8 cellular contexts compared by ENCODE assay signal in genomic region chr1:15304708-15305326, GRCh38. TPM values are rescaled to one million over a fixed set of nuclear protein-coding genes. Genes with fewer than 3 reads are reported as not detected.
DNase-seq lines count a peak whose midpoint lies in the region; ATAC-seq and TF ChIP-seq lines count a peak whose summit lies in the region.

No MANE protein-coding gene starts in this region.

- H3K4me3 ChIP-seq in HAP-1 (no peak overlapping the region), OCI-LY3 (ENCODE audit: low read length) (no peak overlapping the region), fibroblast of the aortic adventitia (ENCODE audit: low read depth, low read length) (no peak overlapping the region), thyroid gland (replicated peaks in 1 of 3) (no peak overlapping the region)

- H3K4me1 Mint-ChIP-seq in activated T-cell treated with anti-CD3 and anti-CD28 coated beads, Interleukin-2, amount 50 U/mL, for 24 hours (ENCODE audit: low read depth), result peaks cover 5% of the 10 kb centered on the region
- peaks cover 11% of the 10 kb centered on the region for H3K4me1 Mint-ChIP-seq in osteocyte (ENCODE audit: unreplicated experiment)

- no peaks in the 10 kb centered on the region for H3K9me3 Mint-ChIP-seq in activated T-cell treated with anti-CD3 and anti-CD28 coated beads, Interleukin-2, amount 50 U/mL, for 24 hours
- no peaks in the 10 kb centered on the region for H3K9me3 Mint-ChIP-seq in osteocyte (ENCODE audit: unreplicated experiment)

- H3K27ac ChIP-seq in OCI-LY3 (ENCODE audit: low read length), result no peak overlapping the region
- no peak overlapping the region for H3K27ac ChIP-seq in thyroid gland

- H4K20me1 ChIP-seq in OCI-LY3 (ENCODE audit: insufficient read depth, low read length), result no peaks in the 10 kb centered on the region

- H3K27me3 Mint-ChIP-seq in activated T-cell treated with anti-CD3 and anti-CD28 coated beads, Interleukin-2, amount 50 U/mL, for 24 hours, result peaks cover 8% of the 10 kb centered on the region
- H3K27me3 Mint-ChIP-seq in osteocyte (ENCODE audit: unreplicated experiment), result no peaks in the 10 kb centered on the region

- H3K36me3 ChIP-seq in HAP-1 (replicated peaks) (no peaks in the 10 kb centered on the region), OCI-LY3 (replicated peaks; ENCODE audit: low read depth, low read length) (no peaks in the 10 kb centered on the region), thyroid gland (no peaks in the 10 kb centered on the region)

- H3K27ac Mint-ChIP-seq in activated T-cell treated with anti-CD3 and anti-CD28 coated beads, Interleukin-2, amount 50 U/mL, for 24 hours, result no peak overlapping the region
- H3K27ac Mint-ChIP-seq in osteocyte (ENCODE audit: unreplicated experiment), result no peak overlapping the region

- no peak for ATAC-seq in HG03460 (IDR thresholded peaks at IDR 0.05; ENCODE audit: unreplicated experiment)

- 20 to 23% methylated on average over 11 of the region's 11 CpGs for WGBS in thyroid gland, 2 donors

- no peaks in the 10 kb centered on the region; the same call in 1 of the 2 replicates for H3K4me1 ChIP-seq in HAP-1
- H3K4me1 ChIP-seq in OCI-LY3 (ENCODE audit: low read length), result no peaks in the 10 kb centered on the region
- H3K4me1 ChIP-seq in thyroid gland, result peaks cover 0 to 3% of the 10 kb centered on the region in 2 donors

- H3K4me2 ChIP-seq in OCI-LY3 (ENCODE audit: low read length), result peak overlapping the region; percentile 40

- in situ Hi-C loops in HAP-1 (cut with MboI; ENCODE audit: low sequenced_read_pairs), result no loop called here

- H3K9me3 ChIP-seq in HAP-1 (no peaks in the 10 kb centered on the region; the same call in 1 of the 2 replicates), OCI-LY3 (ENCODE audit: insufficient read depth, low read length) (no peaks in the 10 kb centered on the region), thyroid gland (no peaks in the 10 kb centered on the region)

- H3K27me3 ChIP-seq in HAP-1 (ENCODE audit: low read depth), result no peaks in the 10 kb centered on the region; the same call in 1 of the 2 replicates
- no peaks in the 10 kb centered on the region for H3K27me3 ChIP-seq in OCI-LY3 (ENCODE audit: low read depth, low read length)
- H3K27me3 ChIP-seq in thyroid gland, result no peaks in the 10 kb centered on the region

- H2AFZ ChIP-seq in OCI-LY3 (ENCODE audit: low read depth, low read length), result no peak overlapping the region

- no peak overlapping the region for H3K9ac ChIP-seq in OCI-LY3 (ENCODE audit: low read length)

- H3K4me3 Mint-ChIP-seq in activated T-cell treated with anti-CD3 and anti-CD28 coated beads, Interleukin-2, amount 50 U/mL, for 24 hours, result no peak overlapping the region
- no peak overlapping the region for H3K4me3 Mint-ChIP-seq in osteocyte (ENCODE audit: unreplicated experiment)

- no peak for TF ChIP-seq POLR2A in thyroid gland (IDR thresholded peaks at IDR 0.05)

- DNase-seq in AML-193 (lab: John Stamatoyannopoulos, UW) (peak; percentile 26 to 33), HAP-1 (ENCODE audit: low spot score in 2 of 2) (peak; percentile 33 to 80), fibroblast of the aortic adventitia (ENCODE audit: low read depth) (peak; percentile 34), osteocyte (ENCODE audit: extremely low spot score, unreplicated experiment) (no peak), thyroid gland (peak; percentile 61 to 72)
- DNase-seq in activated T-cell treated with anti-CD3 and anti-CD28 coated beads, Interleukin-2, amount 50 U/mL, for 24 hours, result peak; percentile 79

- peak; percentile 91 for TF ChIP-seq CTCF in OCI-LY3 (IDR thresholded peaks at IDR 0.05; ENCODE audit: low read depth, low read length)
- peak; percentile 80 for TF ChIP-seq CTCF in fibroblast of the aortic adventitia (IDR thresholded peaks at IDR 0.05; ENCODE audit: insufficient read depth, low read length)
- peak; percentile 82 for TF ChIP-seq CTCF in osteocyte (IDR thresholded peaks at IDR 0.05)
- peak; percentile 61 to 90 (median 84) for TF ChIP-seq CTCF in thyroid gland (IDR thresholded peaks at IDR 0.05)

- intact Hi-C loops in thyroid gland (cut with DNase I), result loop anchor here (2.0 kb wide), 1 partner anchor 176 kb away; no protein-coding TSS in a partner anchor

- no peaks in the 10 kb centered on the region for H3K36me3 Mint-ChIP-seq in activated T-cell treated with anti-CD3 and anti-CD28 coated beads, Interleukin-2, amount 50 U/mL, for 24 hours (ENCODE audit: low read depth)
- no peaks in the 10 kb centered on the region for H3K36me3 Mint-ChIP-seq in osteocyte (ENCODE audit: unreplicated experiment)

- no peaks in the 10 kb centered on the region for H3K79me2 ChIP-seq in OCI-LY3 (ENCODE audit: low read length)

RNA-seq across cellular contexts. Expression of gene FHAD1, which starts 57.8 kb away (rescaled TPM):
- total RNA-seq in fibroblast of the aortic adventitia (ENCODE audit: low replicate concordance) (0.63 and 0.74 TPM in 2 replicates), osteocyte (not detected in 2 replicates), thyroid gland (1 to 10 TPM in 1 of 4 donors, under 1 TPM in 3; 0.54 to 1.9 (median 0.75) TPM)
